17 cellular contexts compared by ENCODE assay signal in genomic region chr7:5631185-5631584, GRCh38. TPM values are rescaled to one million over a fixed set of nuclear protein-coding genes. Genes with fewer than 3 reads are reported as not detected.
DNase-seq lines count a peak whose midpoint lies in the region; ATAC-seq, FAIRE-seq and TF ChIP-seq lines count a peak whose summit lies in the region.
"Had no signal": no experiment of that assay in that cellular context is flagged by ENCODE, and none has a peak within 500 bp of the region (broad histone marks: within the 10 kb centered on the region; RNA-seq: fewer than 3 reads in every experiment).

No MANE protein-coding gene starts in this region.

- H3K27ac Mint-ChIP-seq in natural killer cell treated with Interleukin-12 subunit alpha and Interleukin-12 subunit beta and Interleukin-15 and Interleukin-18, amount 100 ng/mL, for 72 hours, result peak overlapping the region; percentile 44 to 47
- H3K27ac Mint-ChIP-seq: activated B cell treated with CpG ODN at 0.5 μM for 24 hours had no signal

- peak overlapping the region; percentile 35 for H3K4me3 Mint-ChIP-seq in natural killer cell treated with Interleukin-12 subunit alpha and Interleukin-12 subunit beta and Interleukin-15 and Interleukin-18, amount 100 ng/mL, for 72 hours
- H3K4me3 Mint-ChIP-seq: activated B cell treated with CpG ODN at 0.5 μM for 24 hours, B cell had no signal

- H3K27me3 ChIP-seq in BLaER1 (no peaks in the 10 kb centered on the region), GM23248 (replicated peaks; ENCODE audit: insufficient read depth) (no peaks in the 10 kb centered on the region), dorsolateral prefrontal cortex (no peaks in the 10 kb centered on the region)

- POLR2A ChIA-PET in HEK293T (lab: Yijun Ruan, JAX), result no interaction called here

- no peak for ATAC-seq in natural killer cell treated with Interleukin-12 subunit alpha and Interleukin-12 subunit beta and Interleukin-15 and Interleukin-18, amount 100 ng/mL, for 72 hours
- no peak for ATAC-seq in GM21526 (IDR thresholded peaks at IDR 0.05; ENCODE audit: low FRiP score, unreplicated experiment)
- ATAC-seq: GM12878, K562 had no signal

- peaks cover 57% of the 10 kb centered on the region for H3F3A ChIP-seq in GM23248 (ENCODE audit: insufficient read depth)

- no peaks in the 10 kb centered on the region for H3K9me3 Mint-ChIP-seq in natural killer cell treated with Interleukin-12 subunit alpha and Interleukin-12 subunit beta and Interleukin-15 and Interleukin-18, amount 100 ng/mL, for 72 hours
- H3K9me3 Mint-ChIP-seq: activated B cell treated with CpG ODN at 0.5 μM for 24 hours had no signal

- no peaks in the 10 kb centered on the region for H3K27me3 Mint-ChIP-seq in natural killer cell treated with Interleukin-12 subunit alpha and Interleukin-12 subunit beta and Interleukin-15 and Interleukin-18, amount 100 ng/mL, for 72 hours
- H3K27me3 Mint-ChIP-seq: activated B cell treated with CpG ODN at 0.5 μM for 24 hours, B cell had no signal

- no peaks in the 10 kb centered on the region for H3K36me3 Mint-ChIP-seq in natural killer cell treated with Interleukin-12 subunit alpha and Interleukin-12 subunit beta and Interleukin-15 and Interleukin-18, amount 100 ng/mL, for 72 hours

- FAIRE-seq in kidney (lab: Jason Lieb, UNC), result no peak
- FAIRE-seq: GM12878, K562 had no signal

- H2AFZ ChIP-seq in GM23248, result no peak overlapping the region

- H3K9me2 ChIP-seq in GM23248 (ENCODE audit: insufficient read depth), result no peaks in the 10 kb centered on the region

- peaks cover 26 to 31% of the 10 kb centered on the region in 2 donors for H3K4me1 Mint-ChIP-seq in natural killer cell treated with Interleukin-12 subunit alpha and Interleukin-12 subunit beta and Interleukin-15 and Interleukin-18, amount 100 ng/mL, for 72 hours (ENCODE audit: low read depth in 2 of 2)

- CTCF ChIA-PET in HEK293T (lab: Yijun Ruan, JAX), result interaction anchor here (0.6 kb wide), 1 partner anchor 44 kb away, joined by 5 read pairs; no protein-coding TSS in a partner anchor

- DNase-seq in GM23248 (no peak), dorsolateral prefrontal cortex (no peak), HEK293T (ENCODE audit: extremely low spot score) (no peak), mucosa of gallbladder (ENCODE audit: low spot score) (no peak), kidney (no peak)
- DNase-seq in natural killer cell treated with Interleukin-12 subunit alpha and Interleukin-12 subunit beta and Interleukin-15 and Interleukin-18, amount 100 ng/mL, for 72 hours (ENCODE audit: low spot score), result no peak
- DNase-seq: activated B cell treated with CpG ODN at 0.5 μM for 24 hours, NCI-H1105, NCI-H226, occipital lobe, substantia nigra had no signal

- H4K20me1 ChIP-seq in BLaER1 (peaks cover 14% of the 10 kb centered on the region; the same call in 1 of the 2 replicates), GM23248 (ENCODE audit: insufficient read depth) (no peaks in the 10 kb centered on the region)

- TF ChIP-seq CTCF in dorsolateral prefrontal cortex (IDR thresholded peaks at IDR 0.05 in 54 of 56, conservative IDR thresholded peaks at IDR 0.05 in 2 of 56; ENCODE audit: low read depth in 1 of 56, partially characterized antibody in 56 of 56), result no peak
- TF ChIP-seq CTCF in kidney (IDR thresholded peaks at IDR 0.05; ENCODE audit: borderline replicate concordance, extremely low read depth, insufficient read depth), result no peak

- intact Hi-C loops in dorsolateral prefrontal cortex (cut with DNase I), result no loop called here
- intact Hi-C loops in kidney (cut with DNase I), result no loop called here

- H3K4me1 ChIP-seq in BLaER1 (peaks cover 100% of the 10 kb centered on the region), GM23248 (ENCODE audit: insufficient read depth) (peaks cover 52% of the 10 kb centered on the region), kidney (ENCODE audit: control insufficient read depth in 1 of 2, insufficient read depth in 1 of 2, low read depth in 1 of 2, low read length in 2 of 2) (peaks cover 13 to 17% of the 10 kb centered on the region in 2 donors)
- H3K4me1 ChIP-seq: HAP-1 had no signal

- no peaks in the 10 kb centered on the region for H3K9me3 ChIP-seq in BLaER1
- H3K9me3 ChIP-seq in GM23248 (ENCODE audit: low read depth), result no peaks in the 10 kb centered on the region
- no peaks in the 10 kb centered on the region for H3K9me3 ChIP-seq in kidney (ENCODE audit: control insufficient read depth in 1 of 2, low read length in 2 of 2)
- H3K9me3 ChIP-seq: HAP-1 had no signal

- whole genome bisulfite sequencing in GM23248 (ENCODE audit: low coverage in 1 of 2, low lambda C conversion rate in 2 of 2, missing lambda C conversion rate in 2 of 2), 2 experiments, result 51 to 61% methylated on average over 2 of the region's 2 CpGs

- H3K36me3 ChIP-seq in BLaER1 (peaks cover 26% of the 10 kb centered on the region), GM23248 (ENCODE audit: low read depth) (no peaks in the 10 kb centered on the region), kidney (ENCODE audit: control insufficient read depth in 1 of 2, insufficient read depth in 2 of 2, low read length in 2 of 2) (peaks cover 0 to 4% of the 10 kb centered on the region in 2 donors)

- in situ Hi-C loops in GM23248 (cut with MboI), result no loop called here

- H3K4me3 ChIP-seq in BLaER1, result no peak overlapping the region
- no peak overlapping the region for H3K4me3 ChIP-seq in GM23248
- H3K4me3 ChIP-seq in dorsolateral prefrontal cortex, result no peak overlapping the region
- no peak overlapping the region for H3K4me3 ChIP-seq in kidney (ENCODE audit: low read length in 2 of 2)
- H3K4me3 ChIP-seq: GM12878, HAP-1, K562 had no signal

- H3K27ac ChIP-seq in BLaER1 (peak overlapping the region; percentile 45; the same call in 1 of the 2 replicates), GM23248 (peak overlapping the region; percentile 92), dorsolateral prefrontal cortex (peak overlapping the region in 42 of 59 donors; percentile 1 to 96 (median 44)), kidney (ENCODE audit: low read depth in 2 of 2, low read length in 2 of 2) (no peak overlapping the region)

- H3K9ac ChIP-seq in BLaER1, result no peak overlapping the region; the same call in 1 of the 2 replicates
- peak overlapping the region; percentile 66 for H3K9ac ChIP-seq in GM23248
- no peak overlapping the region for H3K9ac ChIP-seq in kidney (ENCODE audit: low read length in 2 of 2)

- H3K79me2 ChIP-seq in GM23248 (ENCODE audit: insufficient read depth), result peaks cover 38% of the 10 kb centered on the region

- H3K4me2 ChIP-seq in BLaER1 (peak overlapping the region; percentile 98), GM23248 (ENCODE audit: unreplicated experiment) (no peak overlapping the region)

TF ChIP-seq in HEK293T, 16 proteins besides CTCF, POLR2A, EP300 and RAD21:
- TF ChIP-seq ELF4 (IDR thresholded peaks at IDR 0.05) (no peak), NFRKB (IDR thresholded peaks at IDR 0.05) (no peak), FOXM1 (IDR thresholded peaks at IDR 0.05; ENCODE audit: borderline replicate concordance) (no peak), LEF1 (IDR thresholded peaks at IDR 0.05; ENCODE audit: borderline replicate concordance) (no peak), SP1 (IDR thresholded peaks at IDR 0.05) (no peak), ZNF384 (IDR thresholded peaks at IDR 0.05) (no peak), HDGF (IDR thresholded peaks at IDR 0.05; ENCODE audit: borderline replicate concordance) (no peak)

RNA-seq across cellular contexts. Expression of gene FSCN1, which starts 38.6 kb away (rescaled TPM):
- total RNA-seq in GM23248 (2014; rRNA removed; shearing (Covaris generic)), result 410 and 423 TPM in 2 replicates
- polyA plus RNA-seq in GM23248 (2016; fragmentation: Nextera tagmentation; extraction: Ambion mirVana), result 183 and 201 TPM in 2 replicates
- 100 to 1,000 TPM in 118 of 120 experiments, 10 to 100 TPM in 2; 87.7 to 275 (median 145) TPM for total RNA-seq in dorsolateral prefrontal cortex
- 10 to 100 TPM; 15.6 to 32.1 TPM for total RNA-seq in natural killer cell treated with Interleukin-12 subunit alpha and Interleukin-12 subunit beta and Interleukin-15 and Interleukin-18, amount 100 ng/mL, for 72 hours
- total RNA-seq in mucosa of gallbladder, result 38.6 TPM
- total RNA-seq in kidney, result 41.8 TPM
- polyA plus RNA-seq in kidney (ENCODE audit: insufficient read depth, low read depth, low replicate concordance), result 22.5 TPM

Comparison
In these comparisons a context has a peak if more than half of its experiments do, and no peak if none do; other contexts are left out.
1. H3K27ac ChIP-seq: peak in BLaER1 (single experiment), GM23248 (single experiment) and dorsolateral prefrontal cortex (42 of 59); none in kidney (0 of 2).